ENCODE assay signal across 18 cellular contexts in the genomic region with DNA sequence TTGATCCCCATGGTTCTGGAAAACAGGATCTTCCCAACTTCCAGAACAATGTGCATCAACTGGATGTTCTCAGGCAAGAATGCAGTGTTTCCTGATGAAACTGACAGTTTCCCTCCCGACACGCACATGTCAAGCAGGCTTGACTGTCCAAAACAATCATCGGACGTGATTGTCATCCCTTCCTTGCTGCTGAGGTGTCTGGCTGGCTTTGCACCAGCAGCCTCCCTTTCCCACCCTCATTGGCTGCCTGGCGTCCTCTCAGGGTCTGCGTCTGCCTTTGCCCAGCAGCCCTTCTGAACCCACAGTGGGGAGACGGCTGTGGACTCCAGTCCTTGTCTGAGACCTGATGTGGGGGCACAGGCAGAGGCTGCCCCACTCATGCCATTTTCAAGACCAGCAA.
"Had no signal": no experiment of that assay in that cellular context is flagged by ENCODE, and none has a peak within 500 bp of the region (broad histone marks: within the 10 kb centered on the region; RNA-seq: fewer than 3 reads in every experiment).

No MANE protein-coding gene starts in this region.

- H2AFZ ChIP-seq: neural progenitor cell had no signal

- H3K4me2 ChIP-seq: neural progenitor cell had no signal

- H3K27ac ChIP-seq: colonic mucosa, neural progenitor cell had no signal

- H3K36me3 Mint-ChIP-seq: neural progenitor cell, WTC11 had no signal

- H3K9me3 ChIP-seq: colonic mucosa, upper lobe of left lung had no signal

- H3K27me3 Mint-ChIP-seq: activated CD4-positive, alpha-beta memory T cell treated with anti-CD3 and anti-CD28 coated beads, Interleukin-2, amount 10 ng/mL, durations not matched to agents 7 days and 5 days; activated naive CD4-positive, alpha-beta T cell treated with anti-CD3 and anti-CD28 coated beads, Interleukin-2, amount 50 U/mL, for 24 hours; activated T-cell treated with anti-CD3 and anti-CD28 coated beads, Interleukin-2, amount 50 U/mL, for 24 hours; naive B cell had no signal

- H3K4me1 ChIP-seq: colonic mucosa had no signal

- H3K4me3 Mint-ChIP-seq: activated CD4-positive, alpha-beta memory T cell treated with anti-CD3 and anti-CD28 coated beads, Interleukin-2, amount 10 ng/mL, durations not matched to agents 7 days and 5 days; activated naive CD4-positive, alpha-beta T cell treated with anti-CD3 and anti-CD28 coated beads, Interleukin-2, amount 50 U/mL, for 24 hours; activated T-cell treated with anti-CD3 and anti-CD28 coated beads, Interleukin-2, amount 50 U/mL, for 24 hours; naive B cell; neural progenitor cell; WTC11 had no signal

- H3K4me3 ChIP-seq: colonic mucosa, neural progenitor cell, skin epidermis, upper lobe of left lung had no signal

- ATAC-seq: WTC11 had no signal

- H3K4me1 Mint-ChIP-seq: activated CD4-positive, alpha-beta memory T cell treated with anti-CD3 and anti-CD28 coated beads, Interleukin-2, amount 10 ng/mL, durations not matched to agents 7 days and 5 days had no signal

- H3K27ac Mint-ChIP-seq: activated CD4-positive, alpha-beta memory T cell treated with anti-CD3 and anti-CD28 coated beads, Interleukin-2, amount 10 ng/mL, durations not matched to agents 7 days and 5 days; activated naive CD4-positive, alpha-beta T cell treated with anti-CD3 and anti-CD28 coated beads, Interleukin-2, amount 50 U/mL, for 24 hours; activated T-cell treated with anti-CD3 and anti-CD28 coated beads, Interleukin-2, amount 50 U/mL, for 24 hours; WTC11 had no signal

- DNase-seq: activated CD4-positive, alpha-beta memory T cell treated with anti-CD3 and anti-CD28 coated beads, Interleukin-2, amount 10 ng/mL, durations not matched to agents 7 days and 5 days; activated CD4-positive, alpha-beta T cell treated with anti-CD3 and anti-CD28 coated beads for 4 hours; activated T-cell treated with anti-CD3 and anti-CD28 coated beads, Interleukin-2, amount 50 U/mL, for 24 hours; central memory CD4-positive, alpha-beta T cell; colonic mucosa; effector CD8-positive, alpha-beta T cell; erythroblast; kidney glomerular epithelial cell; naive B cell; stimulated activated CD4-positive, alpha-beta T cell treated with anti-CD3 and anti-CD28 coated beads, Interleukin-4, amount 100 ng/mL, for 24 hours; stimulated activated CD8-positive, alpha-beta memory T cell treated with anti-CD3 and anti-CD28 coated beads, Interleukin-4, amount 100 ng/mL, for 48 hours; stimulated activated naive CD4-positive, alpha-beta T cell treated with Interleukin-2 at 50 U/mL for 16 hours; T-helper 2 cell; upper lobe of left lung had no signal

- H3K9ac ChIP-seq: neural progenitor cell had no signal

- H3K9me3 Mint-ChIP-seq: activated CD4-positive, alpha-beta memory T cell treated with anti-CD3 and anti-CD28 coated beads, Interleukin-2, amount 10 ng/mL, durations not matched to agents 7 days and 5 days; activated naive CD4-positive, alpha-beta T cell treated with anti-CD3 and anti-CD28 coated beads, Interleukin-2, amount 50 U/mL, for 24 hours; activated T-cell treated with anti-CD3 and anti-CD28 coated beads, Interleukin-2, amount 50 U/mL, for 24 hours; naive B cell; neural progenitor cell; WTC11 had no signal

- H3K36me3 ChIP-seq: colonic mucosa, neural progenitor cell, upper lobe of left lung had no signal

- H3K27me3 ChIP-seq: colonic mucosa, neural progenitor cell, upper lobe of left lung had no signal
